In the genomic region with DNA sequence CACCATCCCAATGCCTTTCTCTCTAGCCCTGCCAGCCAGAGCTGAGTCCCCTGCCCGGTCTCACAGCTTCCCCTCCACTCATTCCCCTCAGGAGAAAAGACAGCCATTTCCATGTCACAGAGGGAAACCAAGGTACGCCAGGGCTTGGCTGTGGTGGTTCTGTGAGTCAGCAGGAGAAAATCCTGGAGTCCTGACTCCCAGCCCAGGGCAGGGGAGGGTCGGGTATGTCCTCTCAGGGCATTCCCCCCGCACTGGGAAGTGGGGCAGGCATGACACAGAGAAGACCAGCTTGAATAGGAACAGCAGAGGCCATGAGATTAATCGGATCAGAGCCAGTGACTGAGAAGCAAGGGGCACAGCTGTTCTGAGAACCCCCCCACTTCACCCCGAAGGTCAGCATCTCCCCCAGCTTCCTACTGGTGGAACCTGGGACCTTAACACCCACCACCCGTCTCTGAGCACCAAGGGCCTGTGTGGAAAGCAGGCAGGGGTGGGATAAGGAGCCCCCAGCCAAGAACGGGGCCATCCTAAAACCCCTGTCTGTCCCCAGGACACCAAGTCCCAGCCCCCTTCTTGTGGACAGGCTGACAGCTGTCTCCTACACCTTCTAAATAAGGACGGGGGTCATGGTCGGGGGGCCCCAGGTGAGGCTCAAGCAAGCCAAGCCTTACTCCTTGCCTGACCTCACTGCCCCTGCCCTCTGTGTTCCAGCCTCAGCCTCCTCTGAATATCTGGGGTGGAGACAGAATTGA, we compare ENCODE assay signal across 22 cellular contexts. TPM values are rescaled to one million over a fixed set of nuclear protein-coding genes. Genes with fewer than 3 reads are reported as not detected.
DNase-seq lines count a peak whose midpoint lies in the region; ATAC-seq and TF ChIP-seq lines count a peak whose summit lies in the region.
"Had no signal": no experiment of that assay in that cellular context is flagged by ENCODE, and none has a peak within 500 bp of the region (broad histone marks: within the 10 kb centered on the region; RNA-seq: fewer than 3 reads in every experiment).

No MANE protein-coding gene starts in this region.

- intact Hi-C loops in left ventricle myocardium inferior (cut with micrococcal nuclease), result no loop called here
- intact Hi-C loops in cardiac septum (cut with DNase I), result no loop called here
- intact Hi-C loops in naive thymus-derived CD4-positive, alpha-beta T cell (cut with micrococcal nuclease), result no loop called here
- intact Hi-C loops in testis (cut with DNase I; ENCODE audit: low total_unique reads), result no loop called here

- H3K4me1 ChIP-seq in left ventricle myocardium inferior (peaks cover 30% of the 10 kb centered on the region), testis (no peaks in the 10 kb centered on the region)
- H3K4me1 ChIP-seq in naive thymus-derived CD4-positive, alpha-beta T cell (ENCODE audit: control insufficient read depth in 2 of 2, insufficient read depth in 2 of 2, low read length in 2 of 2), result peaks cover 0 to 6% of the 10 kb centered on the region in 2 donors
- H3K4me1 ChIP-seq: A549, parathyroid adenoma had no signal

- H3K27ac ChIP-seq in left ventricle myocardium inferior (replicated peaks) (peak overlapping the region; percentile 84), testis (no peak overlapping the region)
- H3K27ac ChIP-seq in naive thymus-derived CD4-positive, alpha-beta T cell (ENCODE audit: low read depth, low read length), result no peak overlapping the region
- H3K27ac ChIP-seq: BLaER1 treated with 17β-estradiol and CSF1 and Interleukin-3, amounts not matched to agents 10 nM and 100 nM; parathyroid adenoma had no signal

- ATAC-seq in naive thymus-derived CD4-positive, alpha-beta T cell, result no peak

- DNase-seq in left ventricle myocardium inferior, result no peak
- DNase-seq in cardiac septum (ENCODE audit: low spot score), result no peak
- no peak for DNase-seq in chondrocyte (ENCODE audit: low spot score)
- no peak for DNase-seq in naive thymus-derived CD4-positive, alpha-beta T cell
- DNase-seq in testis, result no peak
- DNase-seq in NCI-H146 (lab: John Stamatoyannopoulos, UW), result no peak
- DNase-seq in cortex of kidney (lab: John Stamatoyannopoulos, UW), result no peak
- DNase-seq in activated T-cell treated with anti-CD3 and anti-CD28 coated beads for 4 hours, result no peak
- DNase-seq: activated CD4-positive, CD25-positive, alpha-beta regulatory T cell; activated CD8-positive, alpha-beta T cell treated with anti-CD3 and anti-CD28 coated beads, Interleukin-2, amount 10 ng/mL, durations not matched to agents 7 days and 5 days; activated naive CD4-positive, alpha-beta T cell treated with anti-CD3 and anti-CD28 coated beads for 36 hours; activated T-cell treated with anti-CD3 and anti-CD28 coated beads, Interleukin-2, amount 50 U/mL, for 4 hours; NCI-H1105; stimulated activated CD4-positive, alpha-beta T cell treated with anti-CD3 and anti-CD28 coated beads, Interleukin-4, amount 100 ng/mL, for 24 hours had no signal

- POLR2A ChIA-PET in naive thymus-derived CD4-positive, alpha-beta T cell (lab: Charles Lee), result no interaction called here

- H3K4me1 Mint-ChIP-seq in chondrocyte (ENCODE audit: low read depth), result peaks cover 10% of the 10 kb centered on the region
- H3K4me1 Mint-ChIP-seq in naive thymus-derived CD4-positive, alpha-beta T cell, result peaks cover 0 to 4% (median 0%) of the 10 kb centered on the region in 7 donors

- 54 to 69% methylated on average over 10 of the region's 10 CpGs for WGBS in testis, 2 donors

- TF ChIP-seq CTCF in left ventricle myocardium inferior (IDR thresholded peaks at IDR 0.05; ENCODE audit: borderline replicate concordance), result no peak
- no peak for TF ChIP-seq CTCF in chondrocyte (IDR thresholded peaks at IDR 0.05)
- no peak for TF ChIP-seq CTCF in testis (IDR thresholded peaks at IDR 0.05)

- H3K36me3 ChIP-seq in left ventricle myocardium inferior (no peaks in the 10 kb centered on the region), testis (ENCODE audit: low read depth, missing control alignments) (no peaks in the 10 kb centered on the region)
- no peaks in the 10 kb centered on the region for H3K36me3 ChIP-seq in naive thymus-derived CD4-positive, alpha-beta T cell (ENCODE audit: control insufficient read depth in 2 of 3, insufficient read depth in 3 of 3, low read length in 3 of 3)
- H3K36me3 ChIP-seq: BLaER1 treated with 17β-estradiol and CSF1 and Interleukin-3, amounts not matched to agents 10 nM and 100 nM had no signal

- H3K27me3 ChIP-seq in left ventricle myocardium inferior (ENCODE audit: low read depth) (peaks cover 61% of the 10 kb centered on the region), testis (no peaks in the 10 kb centered on the region)
- peaks cover 0 to 14% of the 10 kb centered on the region in 2 donors for H3K27me3 ChIP-seq in naive thymus-derived CD4-positive, alpha-beta T cell (ENCODE audit: control insufficient read depth in 2 of 2, insufficient read depth in 2 of 2, low read length in 2 of 2)

- no peaks in the 10 kb centered on the region for H3K9me3 Mint-ChIP-seq in chondrocyte (ENCODE audit: low read depth)
- no peaks in the 10 kb centered on the region for H3K9me3 Mint-ChIP-seq in naive thymus-derived CD4-positive, alpha-beta T cell
- H3K9me3 Mint-ChIP-seq: activated naive CD4-positive, alpha-beta T cell treated with anti-CD3 and anti-CD28 coated beads for 36 hours; activated T-cell treated with anti-CD3 and anti-CD28 coated beads, Interleukin-2, amount 50 U/mL, for 4 hours had no signal

- no peak overlapping the region for H3K27ac Mint-ChIP-seq in chondrocyte (ENCODE audit: unreplicated experiment)
- H3K27ac Mint-ChIP-seq in naive thymus-derived CD4-positive, alpha-beta T cell, result no peak overlapping the region
- H3K27ac Mint-ChIP-seq: activated CD8-positive, alpha-beta T cell treated with anti-CD3 and anti-CD28 coated beads, Interleukin-2, amount 10 ng/mL, durations not matched to agents 7 days and 5 days; activated naive CD4-positive, alpha-beta T cell treated with anti-CD3 and anti-CD28 coated beads for 36 hours had no signal

- H3K27me3 Mint-ChIP-seq in chondrocyte (ENCODE audit: low read depth), result peaks cover 17% of the 10 kb centered on the region
- peaks cover 39 to 60% (median 46%) of the 10 kb centered on the region in 5 donors for H3K27me3 Mint-ChIP-seq in naive thymus-derived CD4-positive, alpha-beta T cell

- H3K4me3 ChIP-seq in left ventricle myocardium inferior (peak overlapping the region; percentile 74), testis (peak overlapping the region; percentile 27 to 58)
- no peak overlapping the region for H3K4me3 ChIP-seq in naive thymus-derived CD4-positive, alpha-beta T cell (ENCODE audit: low read length)
- H3K4me3 ChIP-seq: A549 had no signal

- no peak for TF ChIP-seq POLR2A in testis (IDR thresholded peaks at IDR 0.05)

- peak overlapping the region; percentile 28 for H3K4me3 Mint-ChIP-seq in chondrocyte (ENCODE audit: unreplicated experiment)
- peak overlapping the region in 6 of 10 donors; percentile 9 to 70 (median 33) for H3K4me3 Mint-ChIP-seq in naive thymus-derived CD4-positive, alpha-beta T cell
- H3K4me3 Mint-ChIP-seq: activated CD8-positive, alpha-beta T cell treated with anti-CD3 and anti-CD28 coated beads, Interleukin-2, amount 10 ng/mL, durations not matched to agents 7 days and 5 days; activated T-cell treated with anti-CD3 and anti-CD28 coated beads, Interleukin-2, amount 50 U/mL, for 4 hours had no signal

- H3K9me3 ChIP-seq in left ventricle myocardium inferior (replicated peaks) (no peaks in the 10 kb centered on the region), testis (no peaks in the 10 kb centered on the region)
- no peaks in the 10 kb centered on the region for H3K9me3 ChIP-seq in naive thymus-derived CD4-positive, alpha-beta T cell (ENCODE audit: control insufficient read depth in 2 of 3, low read length in 3 of 3)
- H3K9me3 ChIP-seq: A549; BLaER1 treated with 17β-estradiol and CSF1 and Interleukin-3, amounts not matched to agents 10 nM and 100 nM had no signal

- CTCF ChIA-PET in naive thymus-derived CD4-positive, alpha-beta T cell (lab: Charles Lee), result interaction anchor here (1.4 to 1.5 kb wide), 3 partner anchors 10 to 43 kb away, joined by 3 to 6 read pairs (median 3); no protein-coding TSS in a partner anchor

- no peaks in the 10 kb centered on the region for H3K36me3 Mint-ChIP-seq in chondrocyte (ENCODE audit: low read depth)
- peaks cover 0 to 5% (median 0%) of the 10 kb centered on the region in 5 donors for H3K36me3 Mint-ChIP-seq in naive thymus-derived CD4-positive, alpha-beta T cell

RNA-seq across cellular contexts. Expression of a gene that starts 0.8 kb away (rescaled TPM):
- total RNA-seq in left ventricle myocardium inferior (10.4 TPM), cardiac septum (6.6 TPM), chondrocyte (1.00 to 1.9 TPM (median 1.2 TPM) in 3 replicates), testis (1 to 10 TPM; 4.3 to 5.4 TPM)
- total RNA-seq in naive thymus-derived CD4-positive, alpha-beta T cell, result 1 to 10 TPM in 1 of 5 experiments, not detected in 4; 1.8 TPM
- polyA plus RNA-seq in naive thymus-derived CD4-positive, alpha-beta T cell, result not detected
- 3.4 TPM for polyA plus RNA-seq in testis (ENCODE audit: insufficient read depth, low read depth, low replicate concordance)
- total RNA-seq: activated CD8-positive, alpha-beta T cell treated with anti-CD3 and anti-CD28 coated beads, Interleukin-2, amount 10 ng/mL, durations not matched to agents 7 days and 5 days; activated naive CD4-positive, alpha-beta T cell treated with anti-CD3 and anti-CD28 coated beads for 36 hours; HT1080; T-helper 2 cell treated with Interferon-gamma antibody and Interleukin-4, amounts not matched to agents 100 ng/mL and 5 ng/mL, for 36 hours had no signal

RNA-seq across cellular contexts. Expression of a gene that starts 12.8 kb away (rescaled TPM):
- total RNA-seq in left ventricle myocardium inferior (not detected), cardiac septum (not detected), chondrocyte (not detected in 3 replicates), testis (1 to 10 TPM in 1 of 2 donors, under 1 TPM in 1; 0.93 to 1.2 TPM)
- 1 to 10 TPM in 1 of 5 experiments, under 1 TPM in 1, not detected in 3; 0.24 to 1.2 TPM for total RNA-seq in naive thymus-derived CD4-positive, alpha-beta T cell
- not detected for polyA plus RNA-seq in naive thymus-derived CD4-positive, alpha-beta T cell
- 2.3 TPM for polyA plus RNA-seq in testis (ENCODE audit: insufficient read depth, low read depth, low replicate concordance)
- total RNA-seq: activated CD8-positive, alpha-beta T cell treated with anti-CD3 and anti-CD28 coated beads, Interleukin-2, amount 10 ng/mL, durations not matched to agents 7 days and 5 days; activated naive CD4-positive, alpha-beta T cell treated with anti-CD3 and anti-CD28 coated beads for 36 hours; activated T-cell treated with anti-CD3 and anti-CD28 coated beads, Interleukin-2, amount 50 U/mL, for 4 hours; HT1080; kidney epithelial cell; skeletal muscle tissue; T-helper 2 cell treated with Interferon-gamma antibody and Interleukin-4, amounts not matched to agents 100 ng/mL and 5 ng/mL, for 36 hours; urinary bladder had no signal
- polyA plus RNA-seq: A549, urinary bladder had no signal

RNA-seq across cellular contexts. Expression of a gene that starts 31.8 kb away (rescaled TPM):
- total RNA-seq in left ventricle myocardium inferior (118 TPM), cardiac septum (153 TPM), chondrocyte (388 to 444 TPM (median 443 TPM) in 3 replicates), testis (100 to 1,000 TPM; 239 to 343 TPM)
- 100 to 1,000 TPM; 225 to 442 (median 282) TPM for total RNA-seq in naive thymus-derived CD4-positive, alpha-beta T cell
- 100 to 1,000 TPM; 443 to 527 TPM for polyA plus RNA-seq in naive thymus-derived CD4-positive, alpha-beta T cell
- polyA plus RNA-seq in testis (ENCODE audit: insufficient read depth, low read depth, low replicate concordance), result 238 TPM

RNA-seq across cellular contexts. Expression of a gene that starts 49.1 kb away (rescaled TPM):
- 10.2 TPM for total RNA-seq in left ventricle myocardium inferior
- 10.0 TPM for total RNA-seq in cardiac septum
- total RNA-seq in chondrocyte, result 18.7 to 37.5 TPM (median 36.7 TPM) in 3 replicates
- total RNA-seq in naive thymus-derived CD4-positive, alpha-beta T cell, result 1 to 10 TPM in 1 of 5 experiments, under 1 TPM in 2, not detected in 2; 0.34 to 1.1 (median 0.69) TPM
- not detected for polyA plus RNA-seq in naive thymus-derived CD4-positive, alpha-beta T cell
- 1 to 10 TPM; 6.9 to 8.3 TPM for total RNA-seq in testis
- 7.5 TPM for polyA plus RNA-seq in testis (ENCODE audit: insufficient read depth, low read depth, low replicate concordance)
- total RNA-seq: activated CD8-positive, alpha-beta T cell treated with anti-CD3 and anti-CD28 coated beads, Interleukin-2, amount 10 ng/mL, durations not matched to agents 7 days and 5 days; activated naive CD4-positive, alpha-beta T cell treated with anti-CD3 and anti-CD28 coated beads for 36 hours had no signal
